10 cellular contexts compared by ENCODE assay signal in the genomic region with DNA sequence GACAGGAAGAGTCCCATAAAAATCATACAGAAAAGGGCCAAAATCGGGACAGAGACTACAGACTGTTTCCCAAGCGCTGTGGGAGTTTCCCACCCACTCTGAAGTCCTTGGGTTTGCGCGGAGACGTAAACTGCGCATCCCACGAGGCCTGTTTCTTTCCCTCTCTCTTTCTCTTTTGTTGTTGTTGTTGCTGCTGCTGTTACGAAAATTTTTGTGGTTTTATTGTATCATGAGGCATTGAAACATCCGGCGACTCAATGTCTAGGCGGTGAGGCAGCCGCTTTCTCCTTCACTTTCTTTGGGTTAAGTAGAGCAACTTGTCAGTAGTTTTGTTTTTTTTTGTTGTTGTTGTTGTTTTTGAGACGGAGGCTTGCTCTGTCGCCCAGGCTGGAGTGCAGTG. TPM values are rescaled to one million over a fixed set of nuclear protein-coding genes. Genes with fewer than 3 reads are reported as not detected.
DNase-seq lines count a peak whose midpoint lies in the region; ATAC-seq and TF ChIP-seq lines count a peak whose summit lies in the region.
"Had no signal": no experiment of that assay in that cellular context is flagged by ENCODE, and none has a peak within 500 bp of the region (broad histone marks: within the 10 kb centered on the region; RNA-seq: fewer than 3 reads in every experiment).

No MANE protein-coding gene starts in this region.

- no peaks in the 10 kb centered on the region for H3K36me3 ChIP-seq in CD8-positive, alpha-beta memory T cell (ENCODE audit: insufficient read depth, low read length)
- H3K36me3 ChIP-seq in mammary epithelial cell (ENCODE audit: insufficient read depth, low read length) (no peaks in the 10 kb centered on the region), MM.1S (replicated peaks; ENCODE audit: insufficient read depth, low read length) (no peaks in the 10 kb centered on the region), suprapubic skin (no peaks in the 10 kb centered on the region)

- no peak for ATAC-seq in GM19351 (IDR thresholded peaks at IDR 0.05; ENCODE audit: unreplicated experiment)

- H3K79me2 ChIP-seq in mammary epithelial cell (ENCODE audit: insufficient read depth, low read length) (peaks cover 32% of the 10 kb centered on the region), MM.1S (ENCODE audit: low read length) (peaks cover 30% of the 10 kb centered on the region)

- H3K9me3 ChIP-seq in CD8-positive, alpha-beta memory T cell (ENCODE audit: low read length) = no peaks in the 10 kb centered on the region
- H3K9me3 ChIP-seq in mammary epithelial cell (replicated peaks; ENCODE audit: insufficient read depth, low read length) = no peaks in the 10 kb centered on the region
- no peaks in the 10 kb centered on the region for H3K9me3 ChIP-seq in MM.1S (replicated peaks; ENCODE audit: insufficient read depth, low read length)
- H3K9me3 ChIP-seq in suprapubic skin = no peaks in the 10 kb centered on the region

- no peaks in the 10 kb centered on the region for H3K9me2 ChIP-seq in MM.1S (replicated peaks; ENCODE audit: insufficient read depth, low read length)

- no TSS peak for BruUV-seq in mammary epithelial cell (replicated peaks; lab: Mats Ljungman, UMichigan)

- dilution Hi-C loops in mammary epithelial cell (cut with HindIII; ENCODE audit: low sequenced_read_pairs) = loop anchor here (5.0 to 10.0 kb wide), 6 partner anchors 53 to 503 kb away; a partner anchor contains a TSS

- H3K9me3 Mint-ChIP-seq in CD8-positive, alpha-beta memory T cell = no peaks in the 10 kb centered on the region
- peaks cover 0 to 2% (median 0%) of the 10 kb centered on the region in 3 donors for H3K9me3 Mint-ChIP-seq in IgD-negative memory B cell
- H3K9me3 Mint-ChIP-seq in nephron progenitor cell = no peaks in the 10 kb centered on the region

- peaks cover 30 to 46% (median 31%) of the 10 kb centered on the region in 3 donors for H3K4me1 Mint-ChIP-seq in CD8-positive, alpha-beta memory T cell
- peaks cover 21 to 34% (median 32%) of the 10 kb centered on the region in 3 donors for H3K4me1 Mint-ChIP-seq in IgD-negative memory B cell
- H3K4me1 Mint-ChIP-seq in nephron progenitor cell = peaks cover 52% of the 10 kb centered on the region

- H4K20me1 ChIP-seq in mammary epithelial cell (ENCODE audit: insufficient read depth, low read length) (no peaks in the 10 kb centered on the region), MM.1S (ENCODE audit: insufficient read depth, low read length) (no peaks in the 10 kb centered on the region)

- DNase-seq in CD8-positive, alpha-beta memory T cell = no peak
- DNase-seq in mammary epithelial cell (no peak), nephron progenitor cell (no peak), MM.1S (no peak), suprapubic skin (ENCODE audit: low spot score in 2 of 2) (no peak)
- DNase-seq in activated CD4-positive, alpha-beta T cell treated with anti-CD3 and anti-CD28 coated beads, Interleukin-2, amount 50 U/mL, for 4 hours = no peak
- DNase-seq: NCI-H1048 had no signal

- H3K27ac Mint-ChIP-seq in CD8-positive, alpha-beta memory T cell = peak overlapping the region in 5 of 8 donors; percentile 39 to 78 (median 75)
- H3K27ac Mint-ChIP-seq in IgD-negative memory B cell (no peak overlapping the region), nephron progenitor cell (no peak overlapping the region)

- no peak for TF ChIP-seq CTCF in mammary epithelial cell (conservative IDR thresholded peaks at IDR 0.05 in 1 of 2, IDR thresholded peaks at IDR 0.05 in 1 of 2; ENCODE audit: extremely low read depth in 1 of 2, insufficient read depth in 1 of 2, low read depth in 1 of 2, low read length in 2 of 2)
- no peak for TF ChIP-seq CTCF in nephron progenitor cell (IDR thresholded peaks at IDR 0.05)
- TF ChIP-seq CTCF in MM.1S (IDR thresholded peaks at IDR 0.05; ENCODE audit: low read length) = no peak
- TF ChIP-seq CTCF in suprapubic skin (IDR thresholded peaks at IDR 0.05) = no peak

- intact Hi-C loops in mammary epithelial cell (cut with micrococcal nuclease) = no loop called here

- H3K4me1 ChIP-seq in CD8-positive, alpha-beta memory T cell (ENCODE audit: insufficient read depth, low read length) = peaks cover 25% of the 10 kb centered on the region
- peaks cover 18% of the 10 kb centered on the region for H3K4me1 ChIP-seq in mammary epithelial cell (ENCODE audit: insufficient read depth, low read length)
- peaks cover 10% of the 10 kb centered on the region; the same call in 1 of the 2 replicates for H3K4me1 ChIP-seq in MM.1S (ENCODE audit: low read length)
- H3K4me1 ChIP-seq in suprapubic skin = peaks cover 36% of the 10 kb centered on the region

- H3K9ac ChIP-seq in mammary epithelial cell (ENCODE audit: insufficient read depth, low read length) = no peak overlapping the region
- H3K9ac ChIP-seq in MM.1S (ENCODE audit: low read length) = no peak overlapping the region

- H3K27me3 Mint-ChIP-seq in CD8-positive, alpha-beta memory T cell = peaks cover 15 to 21% of the 10 kb centered on the region in 2 donors
- H3K27me3 Mint-ChIP-seq in IgD-negative memory B cell = peaks cover 3% of the 10 kb centered on the region
- peaks cover 39% of the 10 kb centered on the region for H3K27me3 Mint-ChIP-seq in nephron progenitor cell (ENCODE audit: low read depth, poor library complexity)

- in situ Hi-C loops in mammary epithelial cell (cut with MboI; ENCODE audit: low sequenced_read_pairs in 2 of 2) = loop anchor here in 1 of 2 donors (25.0 kb wide), 1 partner anchor 543 kb away; a partner anchor contains a TSS

- H3K4me3 ChIP-seq in CD8-positive, alpha-beta memory T cell (ENCODE audit: low read length) = no peak overlapping the region
- H3K4me3 ChIP-seq in mammary epithelial cell (replicated peaks in 1 of 3; ENCODE audit: insufficient read depth in 1 of 3, low read depth in 2 of 3, low read length in 3 of 3) (no peak overlapping the region), MM.1S (ENCODE audit: low read length) (no peak overlapping the region), suprapubic skin (no peak overlapping the region)

- H3K4me2 ChIP-seq in mammary epithelial cell (ENCODE audit: insufficient read depth, low read depth, low read length) (no peak overlapping the region), MM.1S (ENCODE audit: low read depth, low read length) (no peak overlapping the region)

- H3K27ac ChIP-seq in CD8-positive, alpha-beta memory T cell (ENCODE audit: low read depth, low read length) = no peak overlapping the region
- H3K27ac ChIP-seq in mammary epithelial cell (ENCODE audit: insufficient read depth, low read depth, low read length) (no peak overlapping the region), MM.1S (ENCODE audit: low read length) (no peak overlapping the region), suprapubic skin (no peak overlapping the region)

- 0 out of 2 replicates have a peak, but pooled peaks cover 4% of the 10 kb centered on the region for H3F3A ChIP-seq in MM.1S (ENCODE audit: insufficient read depth, low read length)

- POLR2A ChIA-PET in CD8-positive, alpha-beta memory T cell (lab: Charles Lee) = interaction anchor here (2.3 kb wide), 1 partner anchor 135 kb away, joined by 8 read pairs; no protein-coding TSS in a partner anchor

- 95% methylated on average over 11 of the region's 14 CpGs for WGBS in mammary epithelial cell (ENCODE audit: low coverage, missing lambda C conversion rate)
- 82% methylated on average over 14 of the region's 14 CpGs for WGBS in suprapubic skin

- TF ChIP-seq POLR2A in suprapubic skin (IDR thresholded peaks at IDR 0.05) = no peak

- H3K27me3 ChIP-seq in CD8-positive, alpha-beta memory T cell (ENCODE audit: insufficient read depth, low read length, poor library complexity, severe bottlenecking) = no peaks in the 10 kb centered on the region
- H3K27me3 ChIP-seq in mammary epithelial cell (ENCODE audit: insufficient read depth, low read length) = no peaks in the 10 kb centered on the region
- H3K27me3 ChIP-seq in MM.1S (replicated peaks; ENCODE audit: insufficient read depth, low read length) = peaks cover 48% of the 10 kb centered on the region
- H3K27me3 ChIP-seq in suprapubic skin = peaks cover 5% of the 10 kb centered on the region

- CTCF ChIA-PET in CD8-positive, alpha-beta memory T cell (lab: Charles Lee) = interaction anchor here (1.9 kb wide), 1 partner anchor 22 kb away, joined by 8 read pairs; no protein-coding TSS in a partner anchor
- CTCF ChIA-PET in mammary epithelial cell (lab: Charles Lee; ENCODE audit: low non-redundant PET) = no interaction called here

- no peak for TF ChIP-seq EP300 in suprapubic skin (IDR thresholded peaks at IDR 0.05)

- peaks cover 0 to 19% (median 0%) of the 10 kb centered on the region in 3 donors for H3K36me3 Mint-ChIP-seq in CD8-positive, alpha-beta memory T cell
- H3K36me3 Mint-ChIP-seq in IgD-negative memory B cell = no peaks in the 10 kb centered on the region
- H3K36me3 Mint-ChIP-seq in nephron progenitor cell (ENCODE audit: low read depth) = no peaks in the 10 kb centered on the region

- H3K4me3 Mint-ChIP-seq in CD8-positive, alpha-beta memory T cell = peak overlapping the region; percentile 72 to 100 (median 92)
- H3K4me3 Mint-ChIP-seq in IgD-negative memory B cell = peak overlapping the region; percentile 0 to 99 (median 65)
- H3K4me3 Mint-ChIP-seq in nephron progenitor cell = peak overlapping the region; percentile 93

- H2AFZ ChIP-seq in mammary epithelial cell (ENCODE audit: low read depth, low read length) = peak overlapping the region; percentile 97
- H2AFZ ChIP-seq in MM.1S (ENCODE audit: low read length) = no peak overlapping the region

RNA-seq across cellular contexts. Expression of a gene that starts 1.6 kb away (rescaled TPM):
- total RNA-seq in CD8-positive, alpha-beta memory T cell = 10 to 100 TPM; 95.4 to 98.3 TPM
- polyA plus RNA-seq in CD8-positive, alpha-beta memory T cell = 7.7 TPM
- 7.4 TPM for polyA plus RNA-seq in IgD-negative memory B cell
- total RNA-seq in mammary epithelial cell = 10 to 100 TPM; 29.8 to 74.8 TPM
- polyA plus RNA-seq in mammary epithelial cell = 27.5 TPM
- 6.7 TPM for polyA minus RNA-seq in mammary epithelial cell
- 100 to 1,000 TPM in 1 of 4 donors, 10 to 100 TPM in 3; 51.7 to 126 (median 78.7) TPM for total RNA-seq in suprapubic skin

RNA-seq across cellular contexts. Expression of a gene that starts 30.0 kb away (rescaled TPM):
- total RNA-seq in CD8-positive, alpha-beta memory T cell = not detected
- polyA plus RNA-seq in CD8-positive, alpha-beta memory T cell = not detected
- polyA plus RNA-seq in IgD-negative memory B cell = not detected
- 10 to 100 TPM; 16.5 to 85.2 TPM for total RNA-seq in mammary epithelial cell
- 21.5 TPM for polyA plus RNA-seq in mammary epithelial cell
- polyA minus RNA-seq in mammary epithelial cell = 24.5 TPM
- 10 to 100 TPM; 13.6 to 46.7 (median 19.6) TPM for total RNA-seq in suprapubic skin

RNA-seq across cellular contexts. Expression of a gene that starts 38.5 kb away (rescaled TPM):
- total RNA-seq in CD8-positive, alpha-beta memory T cell = not detected
- not detected for polyA plus RNA-seq in CD8-positive, alpha-beta memory T cell
- polyA plus RNA-seq in IgD-negative memory B cell (not detected), mammary epithelial cell (0.22 TPM)
- total RNA-seq in mammary epithelial cell (1 to 10 TPM in 1 of 2 donors, not detected in 1; 1.3 TPM), suprapubic skin (1 to 10 TPM; 1.7 to 4.7 (median 3.2) TPM)
- not detected for polyA minus RNA-seq in mammary epithelial cell
- total RNA-seq: aorta had no signal

RNA-seq across cellular contexts. Expression of a gene that starts 43.4 kb away (rescaled TPM):
- under 1 TPM; 0.27 to 0.74 TPM for total RNA-seq in CD8-positive, alpha-beta memory T cell
- 0.28 TPM for polyA plus RNA-seq in CD8-positive, alpha-beta memory T cell
- 0.93 TPM for polyA plus RNA-seq in IgD-negative memory B cell
- 10 to 100 TPM; 63.7 to 68.3 TPM for total RNA-seq in mammary epithelial cell
- 29.8 TPM for polyA plus RNA-seq in mammary epithelial cell
- 23.0 TPM for polyA minus RNA-seq in mammary epithelial cell
- total RNA-seq in suprapubic skin = 100 to 1,000 TPM; 243 to 384 (median 304) TPM

RNA-seq across cellular contexts. Expression of a gene that starts 47.4 kb away (rescaled TPM):
- under 1 TPM in 1 of 2 experiments, not detected in 1; 0.27 TPM for total RNA-seq in CD8-positive, alpha-beta memory T cell
- not detected for polyA plus RNA-seq in CD8-positive, alpha-beta memory T cell
- polyA plus RNA-seq in IgD-negative memory B cell = not detected
- 1 to 10 TPM; 1.5 to 2.2 TPM for total RNA-seq in mammary epithelial cell
- 1.3 TPM for polyA plus RNA-seq in mammary epithelial cell
- polyA minus RNA-seq in mammary epithelial cell = not detected
- total RNA-seq in suprapubic skin = 10 to 100 TPM in 1 of 4 donors, 1 to 10 TPM in 1, under 1 TPM in 2; 0.48 to 10.6 (median 3.1) TPM
- total RNA-seq: aorta had no signal

Comparison
In these comparisons a context has a peak if more than half of its experiments do, and no peak if none do; other contexts are left out.
1. H3K27ac Mint-ChIP-seq: peak in CD8-positive, alpha-beta memory T cell (5 of 8); none in IgD-negative memory B cell (0 of 3) and nephron progenitor cell (single experiment).
2. RNA of a gene that starts 30.0 kb away (total RNA-seq): 16.5 to 85.2 TPM in mammary epithelial cell and 13.6 to 46.7 TPM in suprapubic skin; not detected in CD8-positive, alpha-beta memory T cell; every median in the first group is over 10 times any median in the second.
3. Peak in every context shown above with its lines, with median percentiles within 50 percentile points of each other: H3K4me3 Mint-ChIP-seq.